ENCODE assay signal across 1 cellular context in the genomic region with DNA sequence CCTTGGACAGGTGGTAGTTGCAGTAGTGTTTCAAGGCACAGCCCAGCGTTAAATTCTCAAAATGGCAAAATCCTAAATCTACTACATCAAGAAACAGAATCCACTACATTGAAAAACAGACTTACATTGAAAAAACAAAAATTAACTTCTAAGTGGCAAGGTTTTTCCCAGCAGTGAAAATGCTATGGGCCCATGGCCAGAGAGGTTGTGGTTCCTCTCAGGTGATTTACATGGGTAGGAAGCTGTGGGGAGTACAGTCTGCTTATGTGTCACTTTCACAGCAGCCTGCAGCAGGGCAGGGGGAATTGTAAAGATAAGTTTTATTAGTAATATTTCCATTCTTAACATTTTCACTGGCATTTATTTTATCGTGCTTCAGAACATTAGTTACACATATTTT.
TF ChIP-seq lines count a peak whose summit lies in the region.

No MANE protein-coding gene starts in this region.

TF ChIP-seq in GM12878, 131 proteins besides CTCF, POLR2A, EP300 and RAD21 (continued from another document):
- TF ChIP-seq, protein P1, sequence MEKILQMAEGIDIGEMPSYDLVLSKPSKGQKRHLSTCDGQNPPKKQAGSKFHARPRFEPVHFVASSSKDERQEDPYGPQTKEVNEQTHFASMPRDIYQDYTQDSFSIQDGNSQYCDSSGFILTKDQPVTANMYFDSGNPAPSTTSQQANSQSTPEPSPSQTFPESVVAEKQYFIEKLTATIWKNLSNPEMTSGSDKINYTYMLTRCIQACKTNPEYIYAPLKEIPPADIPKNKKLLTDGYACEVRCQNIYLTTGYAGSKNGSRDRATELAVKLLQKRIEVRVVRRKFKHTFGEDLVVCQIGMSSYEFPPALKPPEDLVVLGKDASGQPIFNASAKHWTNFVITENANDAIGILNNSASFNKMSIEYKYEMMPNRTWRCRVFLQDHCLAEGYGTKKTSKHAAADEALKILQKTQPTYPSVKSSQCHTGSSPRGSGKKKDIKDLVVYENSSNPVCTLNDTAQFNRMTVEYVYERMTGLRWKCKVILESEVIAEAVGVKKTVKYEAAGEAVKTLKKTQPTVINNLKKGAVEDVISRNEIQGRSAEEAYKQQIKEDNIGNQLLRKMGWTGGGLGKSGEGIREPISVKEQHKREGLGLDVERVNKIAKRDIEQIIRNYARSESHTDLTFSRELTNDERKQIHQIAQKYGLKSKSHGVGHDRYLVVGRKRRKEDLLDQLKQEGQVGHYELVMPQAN (conservative IDR thresholded peaks at IDR 0.05) = no peak
- TF ChIP-seq IRF4 (IDR thresholded peaks at IDR 0.05; ENCODE audit: low read depth, low read length) = peak; percentile 37; the same call in 1 of the 2 replicates
- no peak for TF ChIP-seq NR2C1 (IDR thresholded peaks at IDR 0.05)
- peak; percentile 30; the same call in 1 of the 3 replicates for TF ChIP-seq POU2F2 (IDR thresholded peaks at IDR 0.05; ENCODE audit: borderline replicate concordance, low read depth, low read length)
- TF ChIP-seq NR2F1 (conservative IDR thresholded peaks at IDR 0.05) = 0 out of 2 replicates have a peak, but pooled peaks have one; percentile 11
- TF ChIP-seq, protein P2, sequence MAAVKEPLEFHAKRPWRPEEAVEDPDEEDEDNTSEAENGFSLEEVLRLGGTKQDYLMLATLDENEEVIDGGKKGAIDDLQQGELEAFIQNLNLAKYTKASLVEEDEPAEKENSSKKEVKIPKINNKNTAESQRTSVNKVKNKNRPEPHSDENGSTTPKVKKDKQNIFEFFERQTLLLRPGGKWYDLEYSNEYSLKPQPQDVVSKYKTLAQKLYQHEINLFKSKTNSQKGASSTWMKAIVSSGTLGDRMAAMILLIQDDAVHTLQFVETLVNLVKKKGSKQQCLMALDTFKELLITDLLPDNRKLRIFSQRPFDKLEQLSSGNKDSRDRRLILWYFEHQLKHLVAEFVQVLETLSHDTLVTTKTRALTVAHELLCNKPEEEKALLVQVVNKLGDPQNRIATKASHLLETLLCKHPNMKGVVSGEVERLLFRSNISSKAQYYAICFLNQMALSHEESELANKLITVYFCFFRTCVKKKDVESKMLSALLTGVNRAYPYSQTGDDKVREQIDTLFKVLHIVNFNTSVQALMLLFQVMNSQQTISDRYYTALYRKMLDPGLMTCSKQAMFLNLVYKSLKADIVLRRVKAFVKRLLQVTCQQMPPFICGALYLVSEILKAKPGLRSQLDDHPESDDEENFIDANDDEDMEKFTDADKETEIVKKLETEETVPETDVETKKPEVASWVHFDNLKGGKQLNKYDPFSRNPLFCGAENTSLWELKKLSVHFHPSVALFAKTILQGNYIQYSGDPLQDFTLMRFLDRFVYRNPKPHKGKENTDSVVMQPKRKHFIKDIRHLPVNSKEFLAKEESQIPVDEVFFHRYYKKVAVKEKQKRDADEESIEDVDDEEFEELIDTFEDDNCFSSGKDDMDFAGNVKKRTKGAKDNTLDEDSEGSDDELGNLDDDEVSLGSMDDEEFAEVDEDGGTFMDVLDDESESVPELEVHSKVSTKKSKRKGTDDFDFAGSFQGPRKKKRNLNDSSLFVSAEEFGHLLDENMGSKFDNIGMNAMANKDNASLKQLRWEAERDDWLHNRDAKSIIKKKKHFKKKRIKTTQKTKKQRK (IDR thresholded peaks at IDR 0.05; ENCODE audit: low read depth, low read length) = no peak
- no peak for TF ChIP-seq RAD51 (IDR thresholded peaks at IDR 0.05)
- TF ChIP-seq, protein P3, sequence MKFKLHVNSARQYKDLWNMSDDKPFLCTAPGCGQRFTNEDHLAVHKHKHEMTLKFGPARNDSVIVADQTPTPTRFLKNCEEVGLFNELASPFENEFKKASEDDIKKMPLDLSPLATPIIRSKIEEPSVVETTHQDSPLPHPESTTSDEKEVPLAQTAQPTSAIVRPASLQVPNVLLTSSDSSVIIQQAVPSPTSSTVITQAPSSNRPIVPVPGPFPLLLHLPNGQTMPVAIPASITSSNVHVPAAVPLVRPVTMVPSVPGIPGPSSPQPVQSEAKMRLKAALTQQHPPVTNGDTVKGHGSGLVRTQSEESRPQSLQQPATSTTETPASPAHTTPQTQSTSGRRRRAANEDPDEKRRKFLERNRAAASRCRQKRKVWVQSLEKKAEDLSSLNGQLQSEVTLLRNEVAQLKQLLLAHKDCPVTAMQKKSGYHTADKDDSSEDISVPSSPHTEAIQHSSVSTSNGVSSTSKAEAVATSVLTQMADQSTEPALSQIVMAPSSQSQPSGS (IDR thresholded peaks at IDR 0.05; ENCODE audit: low read length) = peak; percentile 40; the same call in 1 of the 2 replicates
- TF ChIP-seq BHLHE40 (IDR thresholded peaks at IDR 0.05; ENCODE audit: borderline replicate concordance in 1 of 2, low read depth in 2 of 2, low read length in 1 of 2) = peak; percentile 48 to 50; a peak in 1 of 4 replicates
- TF ChIP-seq TCF7 (IDR thresholded peaks at IDR 0.05; ENCODE audit: borderline replicate concordance) = no peak
- no peak for TF ChIP-seq BRCA1 (IDR thresholded peaks at IDR 0.05; ENCODE audit: low read depth, low read length)
- peak; percentile 8; the same call in 1 of the 2 replicates for TF ChIP-seq SPI1 (IDR thresholded peaks at IDR 0.05; ENCODE audit: borderline replicate concordance, insufficient read depth, low read depth, low read length)
- TF ChIP-seq ETV6 (conservative IDR thresholded peaks at IDR 0.05 in 1 of 2, IDR thresholded peaks at IDR 0.05 in 1 of 2; ENCODE audit: borderline replicate concordance in 1 of 2, low read depth in 1 of 2) = peak in 1 of 2 experiments; percentile 66; a peak in 1 of 4 replicates
- TF ChIP-seq CREM (IDR thresholded peaks at IDR 0.05; ENCODE audit: low read depth) = 0 out of 2 replicates have a peak, but pooled peaks have one; percentile 21
- TF ChIP-seq MTA2 (IDR thresholded peaks at IDR 0.05; ENCODE audit: low read depth) = peak; percentile 27; the same call in 1 of the 2 replicates
- peak; percentile 83 for TF ChIP-seq RUNX3 (IDR thresholded peaks at IDR 0.05; ENCODE audit: low read length)
- no peak for TF ChIP-seq CREB1 (IDR thresholded peaks at IDR 0.05; ENCODE audit: low read depth)
- 0 out of 2 replicates have a peak, but pooled peaks have one; percentile 33 for TF ChIP-seq BCL11A (IDR thresholded peaks at IDR 0.05; ENCODE audit: low read depth, low read length)
- 0 out of 2 replicates have a peak, but pooled peaks have one; percentile 29 for TF ChIP-seq DPF2 (IDR thresholded peaks at IDR 0.05)
- no peak for TF ChIP-seq SUPT20H (IDR thresholded peaks at IDR 0.05; ENCODE audit: borderline replicate concordance, control insufficient read depth, low read depth, low read length)
- TF ChIP-seq, protein P4, sequence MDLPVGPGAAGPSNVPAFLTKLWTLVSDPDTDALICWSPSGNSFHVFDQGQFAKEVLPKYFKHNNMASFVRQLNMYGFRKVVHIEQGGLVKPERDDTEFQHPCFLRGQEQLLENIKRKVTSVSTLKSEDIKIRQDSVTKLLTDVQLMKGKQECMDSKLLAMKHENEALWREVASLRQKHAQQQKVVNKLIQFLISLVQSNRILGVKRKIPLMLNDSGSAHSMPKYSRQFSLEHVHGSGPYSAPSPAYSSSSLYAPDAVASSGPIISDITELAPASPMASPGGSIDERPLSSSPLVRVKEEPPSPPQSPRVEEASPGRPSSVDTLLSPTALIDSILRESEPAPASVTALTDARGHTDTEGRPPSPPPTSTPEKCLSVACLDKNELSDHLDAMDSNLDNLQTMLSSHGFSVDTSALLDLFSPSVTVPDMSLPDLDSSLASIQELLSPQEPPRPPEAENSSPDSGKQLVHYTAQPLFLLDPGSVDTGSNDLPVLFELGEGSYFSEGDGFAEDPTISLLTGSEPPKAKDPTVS (IDR thresholded peaks at IDR 0.05; ENCODE audit: low read depth, low read length) = no peak
- TF ChIP-seq KDM1A (IDR thresholded peaks at IDR 0.05; ENCODE audit: borderline replicate concordance) = no peak
- peak; percentile 57 to 72; a peak in 3 of 4 replicates for TF ChIP-seq IKZF2 (IDR thresholded peaks at IDR 0.05)
- TF ChIP-seq NBN (IDR thresholded peaks at IDR 0.05) = no peak
- TF ChIP-seq NFIC (IDR thresholded peaks at IDR 0.05; ENCODE audit: low read depth, low read length) = 0 out of 2 replicates have a peak, but pooled peaks have one; percentile 21
- TF ChIP-seq NFYA (IDR thresholded peaks at IDR 0.05; ENCODE audit: borderline replicate concordance, low read depth, low read length) = no peak
- TF ChIP-seq, protein P5, sequence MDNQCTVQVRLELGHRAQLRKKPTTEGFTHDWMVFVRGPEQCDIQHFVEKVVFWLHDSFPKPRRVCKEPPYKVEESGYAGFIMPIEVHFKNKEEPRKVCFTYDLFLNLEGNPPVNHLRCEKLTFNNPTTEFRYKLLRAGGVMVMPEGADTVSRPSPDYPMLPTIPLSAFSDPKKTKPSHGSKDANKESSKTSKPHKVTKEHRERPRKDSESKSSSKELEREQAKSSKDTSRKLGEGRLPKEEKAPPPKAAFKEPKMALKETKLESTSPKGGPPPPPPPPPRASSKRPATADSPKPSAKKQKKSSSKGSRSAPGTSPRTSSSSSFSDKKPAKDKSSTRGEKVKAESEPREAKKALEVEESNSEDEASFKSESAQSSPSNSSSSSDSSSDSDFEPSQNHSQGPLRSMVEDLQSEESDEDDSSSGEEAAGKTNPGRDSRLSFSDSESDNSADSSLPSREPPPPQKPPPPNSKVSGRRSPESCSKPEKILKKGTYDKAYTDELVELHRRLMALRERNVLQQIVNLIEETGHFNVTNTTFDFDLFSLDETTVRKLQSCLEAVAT (IDR thresholded peaks at IDR 0.05) = no peak
- TF ChIP-seq SIX5 (IDR thresholded peaks at IDR 0.05; ENCODE audit: low read depth, low read length, severe bottlenecking) = no peak
- TF ChIP-seq SMC3 (IDR thresholded peaks at IDR 0.05; ENCODE audit: borderline replicate concordance, low read length) = no peak
- TF ChIP-seq, protein P6, sequence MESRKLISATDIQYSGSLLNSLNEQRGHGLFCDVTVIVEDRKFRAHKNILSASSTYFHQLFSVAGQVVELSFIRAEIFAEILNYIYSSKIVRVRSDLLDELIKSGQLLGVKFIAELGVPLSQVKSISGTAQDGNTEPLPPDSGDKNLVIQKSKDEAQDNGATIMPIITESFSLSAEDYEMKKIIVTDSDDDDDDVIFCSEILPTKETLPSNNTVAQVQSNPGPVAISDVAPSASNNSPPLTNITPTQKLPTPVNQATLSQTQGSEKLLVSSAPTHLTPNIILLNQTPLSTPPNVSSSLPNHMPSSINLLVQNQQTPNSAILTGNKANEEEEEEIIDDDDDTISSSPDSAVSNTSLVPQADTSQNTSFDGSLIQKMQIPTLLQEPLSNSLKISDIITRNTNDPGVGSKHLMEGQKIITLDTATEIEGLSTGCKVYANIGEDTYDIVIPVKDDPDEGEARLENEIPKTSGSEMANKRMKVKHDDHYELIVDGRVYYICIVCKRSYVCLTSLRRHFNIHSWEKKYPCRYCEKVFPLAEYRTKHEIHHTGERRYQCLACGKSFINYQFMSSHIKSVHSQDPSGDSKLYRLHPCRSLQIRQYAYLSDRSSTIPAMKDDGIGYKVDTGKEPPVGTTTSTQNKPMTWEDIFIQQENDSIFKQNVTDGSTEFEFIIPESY (IDR thresholded peaks at IDR 0.05) = no peak
- TF ChIP-seq, protein P7, sequence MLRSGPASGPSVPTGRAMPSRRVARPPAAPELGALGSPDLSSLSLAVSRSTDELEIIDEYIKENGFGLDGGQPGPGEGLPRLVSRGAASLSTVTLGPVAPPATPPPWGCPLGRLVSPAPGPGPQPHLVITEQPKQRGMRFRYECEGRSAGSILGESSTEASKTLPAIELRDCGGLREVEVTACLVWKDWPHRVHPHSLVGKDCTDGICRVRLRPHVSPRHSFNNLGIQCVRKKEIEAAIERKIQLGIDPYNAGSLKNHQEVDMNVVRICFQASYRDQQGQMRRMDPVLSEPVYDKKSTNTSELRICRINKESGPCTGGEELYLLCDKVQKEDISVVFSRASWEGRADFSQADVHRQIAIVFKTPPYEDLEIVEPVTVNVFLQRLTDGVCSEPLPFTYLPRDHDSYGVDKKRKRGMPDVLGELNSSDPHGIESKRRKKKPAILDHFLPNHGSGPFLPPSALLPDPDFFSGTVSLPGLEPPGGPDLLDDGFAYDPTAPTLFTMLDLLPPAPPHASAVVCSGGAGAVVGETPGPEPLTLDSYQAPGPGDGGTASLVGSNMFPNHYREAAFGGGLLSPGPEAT (IDR thresholded peaks at IDR 0.05; ENCODE audit: low read depth) = peak; percentile 56; the same call in 1 of the 2 replicates
- 0 out of 2 replicates have a peak, but pooled peaks have one; percentile 33 for TF ChIP-seq ATF7 (IDR thresholded peaks at IDR 0.05; ENCODE audit: low read depth)
TF ChIP-seq in GM12878: peak in this region for 17.
